In the genomic region with DNA sequence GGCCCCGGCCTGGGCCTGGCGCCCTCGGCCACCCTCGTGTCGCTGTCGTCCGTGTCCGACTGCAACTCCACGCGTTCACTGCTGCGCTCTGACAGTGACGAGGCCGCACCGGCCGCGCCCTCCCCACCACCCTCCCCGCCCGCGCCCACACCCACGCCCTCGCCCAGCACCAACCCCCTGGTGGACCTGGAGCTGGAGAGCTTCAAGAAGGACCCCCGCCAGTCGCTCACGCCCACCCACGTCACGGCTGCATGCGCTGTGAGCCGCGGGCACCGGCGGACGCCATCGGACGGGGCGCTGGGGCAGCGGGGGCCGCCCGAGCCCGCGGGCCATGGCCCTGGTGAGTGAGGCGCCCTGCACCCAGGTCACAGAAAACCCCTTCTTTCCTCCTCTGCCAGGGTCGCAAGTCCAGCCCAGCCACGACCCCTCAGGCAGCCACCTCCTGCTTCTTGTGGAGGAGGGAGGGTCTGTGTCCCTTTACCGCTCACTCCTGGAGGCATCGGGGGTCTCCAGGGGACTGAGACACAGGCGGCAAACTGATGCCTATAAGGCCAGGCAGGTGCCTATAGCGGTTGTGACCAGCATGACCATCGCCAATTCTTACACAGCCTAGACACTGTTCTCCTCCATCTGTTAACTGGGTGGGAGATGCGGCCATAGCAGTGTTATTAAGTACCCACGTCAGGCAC, we compare ENCODE assay signal across 2 cellular contexts.
TF ChIP-seq lines count a peak whose summit lies in the region.

No MANE protein-coding gene starts in this region.

TF ChIP-seq in K562, 482 proteins besides CTCF, POLR2A, EP300 and RAD21:
- no peak for TF ChIP-seq RHOXF2B (CRISPR knock-in tag; conservative IDR thresholded peaks at IDR 0.05)
- TF ChIP-seq, protein P1, sequence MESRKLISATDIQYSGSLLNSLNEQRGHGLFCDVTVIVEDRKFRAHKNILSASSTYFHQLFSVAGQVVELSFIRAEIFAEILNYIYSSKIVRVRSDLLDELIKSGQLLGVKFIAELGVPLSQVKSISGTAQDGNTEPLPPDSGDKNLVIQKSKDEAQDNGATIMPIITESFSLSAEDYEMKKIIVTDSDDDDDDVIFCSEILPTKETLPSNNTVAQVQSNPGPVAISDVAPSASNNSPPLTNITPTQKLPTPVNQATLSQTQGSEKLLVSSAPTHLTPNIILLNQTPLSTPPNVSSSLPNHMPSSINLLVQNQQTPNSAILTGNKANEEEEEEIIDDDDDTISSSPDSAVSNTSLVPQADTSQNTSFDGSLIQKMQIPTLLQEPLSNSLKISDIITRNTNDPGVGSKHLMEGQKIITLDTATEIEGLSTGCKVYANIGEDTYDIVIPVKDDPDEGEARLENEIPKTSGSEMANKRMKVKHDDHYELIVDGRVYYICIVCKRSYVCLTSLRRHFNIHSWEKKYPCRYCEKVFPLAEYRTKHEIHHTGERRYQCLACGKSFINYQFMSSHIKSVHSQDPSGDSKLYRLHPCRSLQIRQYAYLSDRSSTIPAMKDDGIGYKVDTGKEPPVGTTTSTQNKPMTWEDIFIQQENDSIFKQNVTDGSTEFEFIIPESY (CRISPR knock-in tag; IDR thresholded peaks at IDR 0.05): 0 out of 2 replicates have a peak, but pooled peaks have one; percentile 1

TF ChIP-seq in HEK293T, 16 proteins besides CTCF, POLR2A, EP300 and RAD21:
- TF ChIP-seq ELF4 (IDR thresholded peaks at IDR 0.05) (no peak), LEF1 (IDR thresholded peaks at IDR 0.05; ENCODE audit: borderline replicate concordance) (no peak), FOXM1 (IDR thresholded peaks at IDR 0.05; ENCODE audit: borderline replicate concordance) (no peak), SP1 (IDR thresholded peaks at IDR 0.05) (no peak), L3MBTL2 (conservative IDR thresholded peaks at IDR 0.05) (no peak), HDGF (IDR thresholded peaks at IDR 0.05; ENCODE audit: borderline replicate concordance) (no peak), TARDBP (IDR thresholded peaks at IDR 0.05) (no peak), SUZ12 (IDR thresholded peaks at IDR 0.05) (no peak), CTBP1 (IDR thresholded peaks at IDR 0.05; ENCODE audit: borderline replicate concordance) (no peak)
